8 cellular contexts compared by ENCODE assay signal in genomic region chr7:1045038-1045726, GRCh38. TPM values are rescaled to one million over a fixed set of nuclear protein-coding genes. Genes with fewer than 3 reads are reported as not detected.
DNase-seq lines count a peak whose midpoint lies in the region; ATAC-seq, FAIRE-seq and TF ChIP-seq lines count a peak whose summit lies in the region.

No MANE protein-coding gene starts in this region.

- H3K36me3 ChIP-seq in left ventricle myocardium inferior: no peaks in the 10 kb centered on the region
- H3K36me3 ChIP-seq in bronchial epithelial cell (ENCODE audit: control insufficient read depth, insufficient read depth, low read length): no peaks in the 10 kb centered on the region

- H3K4me1 ChIP-seq in left ventricle myocardium inferior (peaks cover 88% of the 10 kb centered on the region), mononuclear cell (ENCODE audit: insufficient read depth, low read length) (peaks cover 70% of the 10 kb centered on the region)

- DNase-seq in left ventricle myocardium inferior: no peak
- DNase-seq in left cardiac atrium: no peak
- no peak for DNase-seq in bronchial epithelial cell (ENCODE audit: low read depth)
- no peak for DNase-seq in NCI-H1048 (lab: John Stamatoyannopoulos, UW)
- no peak for DNase-seq in DMS153 treated with DMSO at 0.1 percent for 48 hours (lab: John Stamatoyannopoulos, UW; ENCODE audit: unreplicated experiment)

- ATAC-seq in left cardiac atrium (no peak), HG03135 (IDR thresholded peaks at IDR 0.05; ENCODE audit: unreplicated experiment) (no peak), HG02571 (IDR thresholded peaks at IDR 0.05; ENCODE audit: unreplicated experiment) (no peak)

- TF ChIP-seq CTCF in left ventricle myocardium inferior (IDR thresholded peaks at IDR 0.05; ENCODE audit: borderline replicate concordance) (no peak), bronchial epithelial cell (IDR thresholded peaks at IDR 0.05; ENCODE audit: insufficient read depth, low read length, severe bottlenecking) (no peak)

- H3K9me3 ChIP-seq in left ventricle myocardium inferior (replicated peaks) (no peaks in the 10 kb centered on the region), mononuclear cell (ENCODE audit: low read depth, low read length) (no peaks in the 10 kb centered on the region)

- H3K27ac ChIP-seq in left ventricle myocardium inferior (replicated peaks): peak overlapping the region; percentile 94

- peak overlapping the region; percentile 78 for H3K4me3 ChIP-seq in left ventricle myocardium inferior
- peak overlapping the region; percentile 60 for H3K4me3 ChIP-seq in bronchial epithelial cell (ENCODE audit: low read depth, low read length)
- peak overlapping the region; percentile 52 for H3K4me3 ChIP-seq in mononuclear cell (ENCODE audit: low read length)

- H3K27me3 ChIP-seq in left ventricle myocardium inferior (ENCODE audit: low read depth): no peaks in the 10 kb centered on the region
- H3K27me3 ChIP-seq in bronchial epithelial cell (ENCODE audit: control insufficient read depth, insufficient read depth, low read length): no peaks in the 10 kb centered on the region
- H3K27me3 ChIP-seq in mononuclear cell (ENCODE audit: insufficient read depth, low read length): no peaks in the 10 kb centered on the region

- no peak for FAIRE-seq in bronchial epithelial cell (lab: Jason Lieb, UNC)

- intact Hi-C loops in left ventricle myocardium inferior (cut with micrococcal nuclease) (no loop called here), left cardiac atrium (cut with DNase I) (no loop called here)

RNA-seq across cellular contexts. Expression of gene GPR146, which starts 0.8 kb away (rescaled TPM):
- total RNA-seq in left ventricle myocardium inferior: 29.8 TPM
- 10 to 100 TPM in 1 of 2 donors, 1 to 10 TPM in 1; 9.0 to 17.7 TPM for total RNA-seq in left cardiac atrium
- 1.0 and 1.3 TPM in 2 replicates for total RNA-seq in bronchial epithelial cell
- 4.3 TPM for total RNA-seq in mononuclear cell

RNA-seq across cellular contexts. Expression of gene GPER1, which starts 42.7 kb away (rescaled TPM):
- total RNA-seq in left ventricle myocardium inferior (3.0 TPM), left cardiac atrium (1 to 10 TPM; 4.6 to 7.6 TPM), bronchial epithelial cell (under 0.01 and 0.13 TPM in 2 replicates), mononuclear cell (0.42 TPM)
